Comparison of ENCODE assay signal across 14 cellular contexts in the genomic region with DNA sequence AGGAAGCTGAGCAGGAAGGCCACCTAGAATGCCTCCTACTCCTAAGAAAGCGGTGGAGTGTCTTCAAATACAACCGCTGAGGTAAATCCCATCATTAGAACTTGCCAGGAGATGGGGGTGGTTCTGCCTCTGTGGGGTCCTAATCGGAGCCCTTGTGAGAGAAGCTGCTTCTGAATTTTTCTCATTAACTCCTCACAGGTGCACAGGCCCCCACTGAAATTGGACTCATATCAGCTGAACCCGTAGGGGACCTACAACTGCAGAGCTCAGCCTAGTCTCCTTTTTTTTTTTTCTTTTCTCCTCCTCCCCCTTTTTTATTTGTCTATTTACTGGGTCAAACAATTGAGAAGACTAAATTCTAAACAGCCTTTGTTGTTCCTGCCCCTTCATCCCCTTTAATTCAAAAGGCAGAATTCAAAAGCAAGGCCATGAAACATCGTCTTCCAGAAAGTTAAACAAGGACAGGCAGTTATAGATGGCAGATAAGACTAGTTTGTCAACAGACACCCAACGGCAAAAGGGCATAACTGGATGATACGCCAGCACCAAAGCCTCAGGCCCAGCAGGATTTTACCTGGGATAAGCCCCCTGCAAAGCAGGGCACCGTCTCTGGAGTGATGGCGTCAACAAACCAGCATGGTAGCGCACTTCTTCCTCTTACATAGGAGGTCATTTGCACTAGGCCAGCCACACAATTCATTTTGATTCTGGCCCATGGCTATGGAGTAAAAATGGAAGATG.
DNase-seq lines count a peak whose midpoint lies in the region; ATAC-seq and TF ChIP-seq lines count a peak whose summit lies in the region.
"Had no signal": no experiment of that assay in that cellular context is flagged by ENCODE, and none has a peak within 500 bp of the region (broad histone marks: within the 10 kb centered on the region; RNA-seq: fewer than 3 reads in every experiment).

No MANE protein-coding gene starts in this region.

- CTCF ChIA-PET in A673 (lab: Charles Lee): no interaction called here

- ATAC-seq in HG02610 (IDR thresholded peaks at IDR 0.05; ENCODE audit: unreplicated experiment) (no peak), HG02970 (IDR thresholded peaks at IDR 0.05; ENCODE audit: low FRiP score, unreplicated experiment) (no peak)
- ATAC-seq: HCT116 had no signal

- H3K9me3 Mint-ChIP-seq in nephron progenitor cell: peaks cover 53% of the 10 kb centered on the region

- no TSS peak for BruUV-seq in A673 (replicated peaks; lab: Mats Ljungman, UMichigan)

- intact Hi-C loops in A673 (cut with micrococcal nuclease; ENCODE audit: unreplicated experiment): no loop called here

- no peak overlapping the region for H3K4me3 ChIP-seq in LNCaP clone FGC (ENCODE audit: low read depth, low read length)
- no peak overlapping the region for H3K4me3 ChIP-seq in A673 (ENCODE audit: low read depth, low read length, poor library complexity, severe bottlenecking)
- H3K4me3 ChIP-seq: BLaER1 had no signal

- H3K36me3 Mint-ChIP-seq in nephron progenitor cell (ENCODE audit: low read depth): peaks cover 17% of the 10 kb centered on the region
- H3K36me3 Mint-ChIP-seq: CD4-positive, CD25-positive, alpha-beta regulatory T cell; IgD-negative memory B cell had no signal

- H3K4me1 Mint-ChIP-seq in nephron progenitor cell: peaks cover 25% of the 10 kb centered on the region
- H3K4me1 Mint-ChIP-seq: CD4-positive, CD25-positive, alpha-beta regulatory T cell had no signal

- DNase-seq in LNCaP clone FGC (ENCODE audit: low read depth) (peak; percentile 86), NCI-H345 treated with DMSO at 0.1 percent for 48 hours (lab: John Stamatoyannopoulos, UW; ENCODE audit: unreplicated experiment) (peak; percentile 62), nephron progenitor cell (no peak), A673 (ENCODE audit: low spot score) (no peak)
- no peak for DNase-seq in stimulated activated naive CD4-positive, alpha-beta T cell treated with Interleukin-2 at 50 U/mL for 16 hours (lab: John Stamatoyannopoulos, UW)
- DNase-seq: AML-193; Calu3; CD4-positive, CD25-positive, alpha-beta regulatory T cell; DMS 273 treated with DMSO at 0.1 percent for 48 hours had no signal

- H3K27me3 Mint-ChIP-seq in nephron progenitor cell (ENCODE audit: low read depth, poor library complexity): peaks cover 5% of the 10 kb centered on the region
- H3K27me3 Mint-ChIP-seq: IgD-negative memory B cell had no signal

- POLR2A ChIA-PET in A673 (lab: Charles Lee; ENCODE audit: low non-redundant PET): no interaction called here

- H3K4me1 ChIP-seq in A673 (ENCODE audit: insufficient read depth, low read length, poor library complexity, severe bottlenecking): no peaks in the 10 kb centered on the region
- H3K4me1 ChIP-seq: BLaER1 had no signal

- TF ChIP-seq CTCF in LNCaP clone FGC (IDR thresholded peaks at IDR 0.05; ENCODE audit: control insufficient read depth, extremely low read depth, insufficient read depth): no peak
- no peak for TF ChIP-seq CTCF in nephron progenitor cell (IDR thresholded peaks at IDR 0.05)
- no peak for TF ChIP-seq CTCF in A673 (conservative IDR thresholded peaks at IDR 0.05; ENCODE audit: low read depth, low read length)

- no peak overlapping the region for H3K27ac ChIP-seq in A673 (ENCODE audit: low read depth, low read length, poor library complexity, severe bottlenecking)
- H3K27ac ChIP-seq: BLaER1 had no signal

- H3K27ac Mint-ChIP-seq in nephron progenitor cell: peak overlapping the region; percentile 50
- H3K27ac Mint-ChIP-seq: CD4-positive, CD25-positive, alpha-beta regulatory T cell; IgD-negative memory B cell had no signal

- no peaks in the 10 kb centered on the region for H3K27me3 ChIP-seq in A673 (replicated peaks; ENCODE audit: insufficient read depth, low read depth, low read length, poor library complexity)
- H3K27me3 ChIP-seq: BLaER1 had no signal

- H3K9me3 ChIP-seq in A673 (ENCODE audit: low read depth, low read length, poor library complexity, severe bottlenecking): no peaks in the 10 kb centered on the region

- no peak overlapping the region for H3K4me3 Mint-ChIP-seq in nephron progenitor cell
- H3K4me3 Mint-ChIP-seq: CD4-positive, CD25-positive, alpha-beta regulatory T cell; IgD-negative memory B cell had no signal

- no peaks in the 10 kb centered on the region for H3K36me3 ChIP-seq in A673 (ENCODE audit: insufficient read depth, low read length, poor library complexity, severe bottlenecking)
- H3K36me3 ChIP-seq: BLaER1 had no signal

Comparison
In these comparisons a context has a peak if more than half of its experiments do, and no peak if none do; other contexts are left out.
1. DNase-seq: peak in LNCaP clone FGC (single experiment) and NCI-H345 treated with DMSO at 0.1 percent for 48 hours (single experiment); none in nephron progenitor cell (single experiment), stimulated activated naive CD4-positive, alpha-beta T cell treated with Interleukin-2 at 50 U/mL for 16 hours (single experiment) and A673 (single experiment).